ENCODE assay signal across 12 cellular contexts in the genomic region with DNA sequence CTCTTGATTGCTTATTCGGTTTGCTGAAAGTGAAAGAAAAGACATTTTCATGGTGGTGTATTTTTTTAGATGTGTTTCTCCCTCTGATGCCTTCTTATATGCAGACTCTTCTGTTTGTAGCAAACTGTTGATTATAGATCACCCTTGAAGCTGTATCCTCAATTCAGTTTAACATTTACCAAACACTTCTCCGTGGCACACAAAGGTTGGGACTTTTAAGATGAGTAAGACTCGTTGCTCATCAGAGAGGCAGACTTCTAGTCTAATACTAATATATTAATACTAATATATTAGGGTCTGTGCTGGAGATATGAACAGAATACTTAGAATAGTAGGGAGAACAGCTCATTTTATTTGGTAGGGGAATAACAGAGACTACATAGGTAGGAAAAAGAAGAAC.
"Had no signal": no experiment of that assay in that cellular context is flagged by ENCODE, and none has a peak within 500 bp of the region (broad histone marks: within the 10 kb centered on the region; RNA-seq: fewer than 3 reads in every experiment).

No MANE protein-coding gene starts in this region.

- H3K4me3 ChIP-seq: breast epithelium, dorsolateral prefrontal cortex, psoas muscle, right lobe of liver, suprapubic skin had no signal

- H3K9me3 Mint-ChIP-seq: type B pancreatic cell had no signal

- H3K27ac ChIP-seq: breast epithelium, dorsolateral prefrontal cortex, psoas muscle, right lobe of liver, suprapubic skin had no signal

- H3K27ac Mint-ChIP-seq: stimulated activated naive B cell treated with anti-CD40 and anti-IgM and Interleukin-4, amounts not matched to agents 10 μg/mL and 1 μg/mL and 100 μg/mL, for 72 hours; type B pancreatic cell had no signal

- H3K4me1 ChIP-seq: breast epithelium, psoas muscle, right lobe of liver, suprapubic skin had no signal

- H3K27me3 Mint-ChIP-seq: naive B cell; stimulated activated naive B cell treated with anti-CD40 and anti-IgM and Interleukin-4, amounts not matched to agents 10 μg/mL and 1 μg/mL and 100 μg/mL, for 72 hours; type B pancreatic cell had no signal

- H3K4me3 Mint-ChIP-seq: naive B cell; stimulated activated naive B cell treated with anti-CD40 and anti-IgM and Interleukin-4, amounts not matched to agents 10 μg/mL and 1 μg/mL and 100 μg/mL, for 72 hours; type B pancreatic cell had no signal

- H3K9me3 ChIP-seq: breast epithelium, psoas muscle, right lobe of liver, suprapubic skin had no signal

- H3K36me3 ChIP-seq: breast epithelium had no signal

- ATAC-seq: esophagus mucosa; psoas muscle; right lobe of liver; stimulated activated naive B cell treated with anti-CD40 and anti-IgM and Interleukin-4, amounts not matched to agents 10 μg/mL and 1 μg/mL and 100 μg/mL, for 72 hours had no signal

- H3K27me3 ChIP-seq: breast epithelium, dorsolateral prefrontal cortex, right lobe of liver, suprapubic skin had no signal

- DNase-seq: activated naive CD4-positive, alpha-beta T cell treated with anti-CD3 and anti-CD28 coated beads, Interleukin-2, amount 50 U/mL, for 16 hours; anterior cingulate cortex; dorsolateral prefrontal cortex; naive B cell; nucleus accumbens; psoas muscle; right lobe of liver; stimulated activated naive B cell treated with anti-CD40 and anti-IgM and Interleukin-4, amounts not matched to agents 10 μg/mL and 1 μg/mL and 100 μg/mL, for 72 hours had no signal
